Comparison of ENCODE assay signal across 36 cellular contexts in the genomic region with DNA sequence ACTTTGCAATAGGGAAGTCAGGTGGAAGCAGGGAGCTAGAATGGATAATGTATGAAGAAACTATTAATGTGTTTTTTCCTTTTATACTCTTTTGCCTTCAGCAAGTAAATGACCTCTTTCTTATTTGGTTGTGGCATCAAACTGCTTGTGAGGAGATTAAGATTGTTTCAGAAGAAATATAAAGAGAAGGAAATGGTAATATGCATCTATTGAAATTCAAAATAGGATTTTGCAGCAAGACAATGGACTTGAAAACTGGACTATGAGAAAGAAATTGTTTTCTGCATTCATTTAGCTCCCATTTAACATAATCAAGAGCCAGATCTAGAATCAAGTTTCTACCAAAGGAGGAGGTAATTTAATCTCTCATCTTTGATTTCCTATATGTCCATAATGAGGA. TPM values are rescaled to one million over a fixed set of nuclear protein-coding genes. Genes with fewer than 3 reads are reported as not detected.
"Had no signal": no experiment of that assay in that cellular context is flagged by ENCODE, and none has a peak within 500 bp of the region (broad histone marks: within the 10 kb centered on the region; RNA-seq: fewer than 3 reads in every experiment).

No MANE protein-coding gene starts in this region.

- H3K27me3 ChIP-seq: adrenal gland, ascending aorta, body of pancreas, breast epithelium, cardiac muscle cell, colonic mucosa had no signal

- H3K4me1 ChIP-seq: adrenal gland, ascending aorta, body of pancreas, breast epithelium, colonic mucosa had no signal

- H3K4me3 Mint-ChIP-seq: activated naive CD4-positive, alpha-beta T cell treated with anti-CD3 and anti-CD28 coated beads for 36 hours; activated naive CD4-positive, alpha-beta T cell treated with anti-CD3 and anti-CD28 coated beads, Interleukin-2, amount 10 ng/mL, durations not matched to agents 7 days and 5 days; activated naive CD4-positive, alpha-beta T cell treated with anti-CD3 and anti-CD28 coated beads, Interleukin-2, amount 50 U/mL, for 24 hours; activated naive CD8-positive, alpha-beta T cell; activated naive CD8-positive, alpha-beta T cell treated with anti-CD3 and anti-CD28 coated beads for 36 hours; activated naive CD8-positive, alpha-beta T cell treated with anti-CD3 and anti-CD28 coated beads, Interleukin-2, amount 10 ng/mL, durations not matched to agents 7 days and 5 days; activated naive CD8-positive, alpha-beta T cell treated with anti-CD3 and anti-CD28 coated beads, Interleukin-2, amount 50 U/mL, for 24 hours; activated T-cell treated with anti-CD3 and anti-CD28 coated beads, Interleukin-2, amount 50 U/mL, for 72 hours; activated T-helper 1 cell treated with anti-CD3 and anti-CD28 coated beads, Interleukin-12 subunit alpha, Interleukin-12 subunit beta, Interleukin-2, Interleukin-4 antibody, amounts not matched to agents 30 ng/mL and 10 ng/mL and 1 ng/mL, durations not matched to agents 14 hours and 24 hours and 36 hours; activated T-helper 17 cell treated with anti-CD3 and anti-CD28 coated beads, Interleukin-2, amount 50 U/mL, for 72 hours; brain; central memory CD8-positive, alpha-beta T cell had no signal

- H3K27ac Mint-ChIP-seq: activated naive CD4-positive, alpha-beta T cell treated with anti-CD3 and anti-CD28 coated beads for 36 hours; activated naive CD4-positive, alpha-beta T cell treated with anti-CD3 and anti-CD28 coated beads, Interleukin-2, amount 10 ng/mL, durations not matched to agents 7 days and 5 days; activated naive CD4-positive, alpha-beta T cell treated with anti-CD3 and anti-CD28 coated beads, Interleukin-2, amount 50 U/mL, for 24 hours; activated naive CD4-positive, alpha-beta T cell treated with anti-CD3 and anti-CD28 coated beads, Interleukin-2, amount 50 U/mL, for 72 hours; activated naive CD8-positive, alpha-beta T cell; activated naive CD8-positive, alpha-beta T cell treated with anti-CD3 and anti-CD28 coated beads for 36 hours; activated naive CD8-positive, alpha-beta T cell treated with anti-CD3 and anti-CD28 coated beads, Interleukin-2, amount 10 ng/mL, durations not matched to agents 7 days and 5 days; activated T-cell treated with anti-CD3 and anti-CD28 coated beads, Interleukin-2, amount 50 U/mL, for 72 hours; activated T-helper 1 cell treated with anti-CD3 and anti-CD28 coated beads, Interleukin-12 subunit alpha, Interleukin-12 subunit beta, Interleukin-2, Interleukin-4 antibody, amounts not matched to agents 30 ng/mL and 10 ng/mL and 1 ng/mL, durations not matched to agents 14 hours and 24 hours and 36 hours; activated T-helper 17 cell treated with anti-CD3 and anti-CD28 coated beads, Interleukin-2, amount 50 U/mL, for 72 hours; activated T-helper 2 cell treated with anti-CD3 and anti-CD28 coated beads, Interferon-gamma antibody, Interleukin-2, Interleukin-4, amounts not matched to agents 10 μg/mL and 5 μg/mL and 100 μg/mL, durations not matched to agents 14 hours and 24 hours and 36 hours; brain had no signal

- ATAC-seq: activated naive CD4-positive, alpha-beta T cell treated with anti-CD3 and anti-CD28 coated beads, Interleukin-2, amount 50 U/mL, for 72 hours; activated naive CD8-positive, alpha-beta T cell treated with anti-CD3 and anti-CD28 coated beads, Interleukin-2, amount 50 U/mL, for 24 hours; activated T-cell treated with anti-CD3 and anti-CD28 coated beads, Interleukin-2, amount 50 U/mL, for 72 hours; activated T-helper 17 cell treated with anti-CD3 and anti-CD28 coated beads, Interleukin-2, amount 50 U/mL, for 72 hours; body of pancreas had no signal

- DNase-seq: activated effector memory CD4-positive, alpha-beta T cell treated with anti-CD3 and anti-CD28 coated beads, Interleukin-2, amount 50 U/mL, for 16 hours; activated effector memory CD4-positive, alpha-beta T cell treated with Interleukin-2 at 50 U/mL for 16 hours; activated gamma-delta T cell; activated gamma-delta T cell treated with Interleukin-2 at 50 U/mL for 16 hours; activated naive CD4-positive, alpha-beta T cell; activated naive CD4-positive, alpha-beta T cell treated with anti-CD3 and anti-CD28 coated beads for 36 hours; activated naive CD4-positive, alpha-beta T cell treated with anti-CD3 and anti-CD28 coated beads, Interleukin-2, amount 10 ng/mL, durations not matched to agents 7 days and 5 days; activated naive CD4-positive, alpha-beta T cell treated with anti-CD3 and anti-CD28 coated beads, Interleukin-2, amount 50 U/mL, for 16 hours; activated naive CD4-positive, alpha-beta T cell treated with Interleukin-2 at 50 U/mL for 16 hours; activated naive CD8-positive, alpha-beta T cell treated with anti-CD3 and anti-CD28 coated beads for 36 hours; activated naive CD8-positive, alpha-beta T cell treated with anti-CD3 and anti-CD28 coated beads, Interleukin-2, amount 10 ng/mL, durations not matched to agents 7 days and 5 days; activated naive CD8-positive, alpha-beta T cell treated with anti-CD3 and anti-CD28 coated beads, Interleukin-2, amount 50 U/mL, for 24 hours; activated T-cell treated with anti-CD3 and anti-CD28 coated beads, Interleukin-2, amount 50 U/mL, for 48 hours; activated T-cell treated with anti-CD3 and anti-CD28 coated beads, Interleukin-2, amount 50 U/mL, for 72 hours; adrenal gland; amniotic stem cell; amygdala; anterior cingulate cortex; aorta; body of pancreas; brain microvascular endothelial cell; caudate nucleus; central memory CD4-positive, alpha-beta T cell; cerebellar nuclear complex; colonic mucosa had no signal

- H3K36me3 ChIP-seq: adrenal gland, ascending aorta, brain microvascular endothelial cell, breast epithelium, cardiac muscle cell, colonic mucosa had no signal

- H3K27ac ChIP-seq: adrenal gland, ascending aorta, body of pancreas, brain microvascular endothelial cell, breast epithelium, cardiac muscle cell, colonic mucosa had no signal

- H3K4me1 Mint-ChIP-seq: activated naive CD4-positive, alpha-beta T cell treated with anti-CD3 and anti-CD28 coated beads, Interleukin-2, amount 50 U/mL, for 24 hours; activated naive CD8-positive, alpha-beta T cell treated with anti-CD3 and anti-CD28 coated beads for 36 hours; activated naive CD8-positive, alpha-beta T cell treated with anti-CD3 and anti-CD28 coated beads, Interleukin-2, amount 50 U/mL, for 24 hours; activated T-helper 17 cell treated with anti-CD3 and anti-CD28 coated beads, Interleukin-2, amount 50 U/mL, for 72 hours; central memory CD8-positive, alpha-beta T cell had no signal

- H3K36me3 Mint-ChIP-seq: activated naive CD4-positive, alpha-beta T cell treated with anti-CD3 and anti-CD28 coated beads, Interleukin-2, amount 10 ng/mL, durations not matched to agents 7 days and 5 days; activated naive CD4-positive, alpha-beta T cell treated with anti-CD3 and anti-CD28 coated beads, Interleukin-2, amount 50 U/mL, for 24 hours; activated naive CD4-positive, alpha-beta T cell treated with anti-CD3 and anti-CD28 coated beads, Interleukin-2, amount 50 U/mL, for 72 hours; activated naive CD8-positive, alpha-beta T cell; activated naive CD8-positive, alpha-beta T cell treated with anti-CD3 and anti-CD28 coated beads for 36 hours; activated naive CD8-positive, alpha-beta T cell treated with anti-CD3 and anti-CD28 coated beads, Interleukin-2, amount 10 ng/mL, durations not matched to agents 7 days and 5 days; brain had no signal

- H3K9me3 ChIP-seq: adrenal gland, ascending aorta, body of pancreas, breast epithelium, colonic mucosa had no signal

- H3K4me3 ChIP-seq: adrenal gland, ascending aorta, body of pancreas, breast epithelium, cardiac muscle cell, colonic mucosa had no signal

- H3K9me3 Mint-ChIP-seq: activated naive CD4-positive, alpha-beta T cell treated with anti-CD3 and anti-CD28 coated beads for 36 hours; activated naive CD4-positive, alpha-beta T cell treated with anti-CD3 and anti-CD28 coated beads, Interleukin-2, amount 10 ng/mL, durations not matched to agents 7 days and 5 days; activated naive CD4-positive, alpha-beta T cell treated with anti-CD3 and anti-CD28 coated beads, Interleukin-2, amount 50 U/mL, for 24 hours; activated naive CD4-positive, alpha-beta T cell treated with anti-CD3 and anti-CD28 coated beads, Interleukin-2, amount 50 U/mL, for 72 hours; activated naive CD8-positive, alpha-beta T cell treated with anti-CD3 and anti-CD28 coated beads for 36 hours; activated naive CD8-positive, alpha-beta T cell treated with anti-CD3 and anti-CD28 coated beads, Interleukin-2, amount 10 ng/mL, durations not matched to agents 7 days and 5 days; activated naive CD8-positive, alpha-beta T cell treated with anti-CD3 and anti-CD28 coated beads, Interleukin-2, amount 50 U/mL, for 24 hours; activated T-cell treated with anti-CD3 and anti-CD28 coated beads, Interleukin-2, amount 50 U/mL, for 72 hours; activated T-helper 1 cell treated with anti-CD3 and anti-CD28 coated beads, Interleukin-12 subunit alpha, Interleukin-12 subunit beta, Interleukin-2, Interleukin-4 antibody, amounts not matched to agents 30 ng/mL and 10 ng/mL and 1 ng/mL, durations not matched to agents 14 hours and 24 hours and 36 hours; activated T-helper 17 cell treated with anti-CD3 and anti-CD28 coated beads, Interleukin-2, amount 50 U/mL, for 72 hours; activated T-helper 2 cell treated with anti-CD3 and anti-CD28 coated beads, Interferon-gamma antibody, Interleukin-2, Interleukin-4, amounts not matched to agents 10 μg/mL and 5 μg/mL and 100 μg/mL, durations not matched to agents 14 hours and 24 hours and 36 hours; brain; central memory CD8-positive, alpha-beta T cell had no signal

- H3K27me3 Mint-ChIP-seq: activated naive CD4-positive, alpha-beta T cell treated with anti-CD3 and anti-CD28 coated beads, Interleukin-2, amount 50 U/mL, for 24 hours; activated naive CD8-positive, alpha-beta T cell; activated naive CD8-positive, alpha-beta T cell treated with anti-CD3 and anti-CD28 coated beads for 36 hours; activated naive CD8-positive, alpha-beta T cell treated with anti-CD3 and anti-CD28 coated beads, Interleukin-2, amount 50 U/mL, for 24 hours; activated T-helper 17 cell treated with anti-CD3 and anti-CD28 coated beads, Interleukin-2, amount 50 U/mL, for 72 hours; central memory CD8-positive, alpha-beta T cell had no signal

RNA-seq across cellular contexts. Expression of gene KIFC1, which starts 32.3 kb away (rescaled TPM):
- total RNA-seq: ascending aorta had no signal
